In the genomic region with DNA sequence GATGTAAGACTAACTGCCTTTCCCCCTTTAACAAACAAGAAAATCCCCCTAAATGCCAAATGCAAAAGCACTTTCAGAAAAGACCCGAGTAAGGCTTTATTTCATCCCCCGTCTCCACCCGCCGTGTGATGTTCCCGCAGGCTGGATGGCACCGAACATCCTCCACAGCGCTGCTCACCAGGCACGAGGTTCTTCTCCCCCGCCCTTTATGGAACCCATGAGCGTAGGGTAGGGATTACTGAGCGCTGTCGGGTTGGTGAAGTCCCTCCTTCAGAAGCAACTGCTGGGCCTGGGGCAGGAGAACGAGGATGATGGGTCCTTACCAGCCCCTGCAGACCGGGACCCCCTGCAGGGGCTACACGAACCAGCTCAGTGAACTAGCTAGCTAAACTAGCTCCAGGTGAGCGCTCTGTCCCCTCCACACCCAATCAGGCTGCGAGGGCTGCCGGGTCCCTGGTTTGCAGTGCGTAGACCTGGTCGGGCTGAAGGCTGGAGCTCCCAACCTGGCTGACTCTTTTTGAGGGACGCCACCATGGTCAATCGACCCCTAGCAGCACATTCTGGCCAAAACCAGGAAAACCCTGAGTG, we compare ENCODE assay signal across 14 cellular contexts.
DNase-seq lines count a peak whose midpoint lies in the region; ATAC-seq and TF ChIP-seq lines count a peak whose summit lies in the region.
"Had no signal": no experiment of that assay in that cellular context is flagged by ENCODE, and none has a peak within 500 bp of the region (broad histone marks: within the 10 kb centered on the region; RNA-seq: fewer than 3 reads in every experiment).

No MANE protein-coding gene starts in this region.

- peaks cover 48% of the 10 kb centered on the region for H3K4me1 Mint-ChIP-seq in CD8-positive, alpha-beta T cell (ENCODE audit: low read depth)
- H3K4me1 Mint-ChIP-seq in T-helper 17 cell (peaks cover 63% of the 10 kb centered on the region), progenitor cell of endocrine pancreas (ENCODE audit: low read depth) (peaks cover 22% of the 10 kb centered on the region)
- peaks cover 92% of the 10 kb centered on the region for H3K4me1 Mint-ChIP-seq in activated CD4-positive, alpha-beta memory T cell treated with anti-CD3 and anti-CD28 coated beads, Interleukin-2, amount 10 ng/mL, durations not matched to agents 7 days and 5 days

- H3K27me3 Mint-ChIP-seq in CD8-positive, alpha-beta T cell (ENCODE audit: low read depth): no peaks in the 10 kb centered on the region
- H3K27me3 Mint-ChIP-seq in T-helper 17 cell (no peaks in the 10 kb centered on the region), progenitor cell of endocrine pancreas (peaks cover 13% of the 10 kb centered on the region)
- H3K27me3 Mint-ChIP-seq in activated CD4-positive, alpha-beta memory T cell treated with anti-CD3 and anti-CD28 coated beads, Interleukin-2, amount 10 ng/mL, durations not matched to agents 7 days and 5 days: no peaks in the 10 kb centered on the region
- H3K27me3 Mint-ChIP-seq: activated CD4-positive, alpha-beta memory T cell treated with anti-CD3 and anti-CD28 coated beads for 36 hours had no signal

- POLR2A ChIA-PET in CD8-positive, alpha-beta T cell (lab: Charles Lee): interaction anchor here (0.9 to 5.7 kb wide), 5 partner anchors 14 to 33 kb away, joined by 3 to 35 read pairs (median 3); no protein-coding TSS in a partner anchor
- POLR2A ChIA-PET in activated CD4-positive, alpha-beta memory T cell treated with anti-CD3 and anti-CD28 coated beads, Interleukin-2, amount 10 ng/mL, durations not matched to agents 7 days and 5 days (lab: Charles Lee): interaction anchor here (8.5 kb wide), 1 partner anchor 19 kb away, joined by 113 read pairs; no protein-coding TSS in a partner anchor

- ATAC-seq in CD8-positive, alpha-beta T cell: no peak
- ATAC-seq in T-helper 17 cell (no peak), foreskin keratinocyte (no peak), psoas muscle (no peak), HG03442 (IDR thresholded peaks at IDR 0.05; ENCODE audit: unreplicated experiment) (no peak)
- ATAC-seq: lower lobe of right lung had no signal

- no peak overlapping the region for H3K4me3 ChIP-seq in CD8-positive, alpha-beta T cell (ENCODE audit: low read depth, low read length)
- no peak overlapping the region for H3K4me3 ChIP-seq in psoas muscle
- H3K4me3 ChIP-seq: esophagus muscularis mucosa, lower lobe of right lung had no signal

- H3K27ac Mint-ChIP-seq in CD8-positive, alpha-beta T cell: no peak overlapping the region
- H3K27ac Mint-ChIP-seq in T-helper 17 cell (no peak overlapping the region), progenitor cell of endocrine pancreas (no peak overlapping the region)
- H3K27ac Mint-ChIP-seq in activated CD4-positive, alpha-beta memory T cell treated with anti-CD3 and anti-CD28 coated beads, Interleukin-2, amount 10 ng/mL, durations not matched to agents 7 days and 5 days: no peak overlapping the region
- H3K27ac Mint-ChIP-seq: activated CD4-positive, alpha-beta memory T cell treated with anti-CD3 and anti-CD28 coated beads for 36 hours had no signal

- intact Hi-C loops in CD8-positive, alpha-beta T cell (cut with DNase I, micrococcal nuclease): loop anchor here in 1 of 2 experiments (1.0 kb wide), 1 partner anchor 13 kb away; no protein-coding TSS in a partner anchor
- intact Hi-C loops in psoas muscle (cut with DNase I): no loop called here

- peaks cover 43% of the 10 kb centered on the region for H3K36me3 Mint-ChIP-seq in CD8-positive, alpha-beta T cell
- H3K36me3 Mint-ChIP-seq in T-helper 17 cell (ENCODE audit: low read depth) (peaks cover 2% of the 10 kb centered on the region), progenitor cell of endocrine pancreas (ENCODE audit: insufficient read depth) (no peaks in the 10 kb centered on the region)
- H3K36me3 Mint-ChIP-seq in activated CD4-positive, alpha-beta memory T cell treated with anti-CD3 and anti-CD28 coated beads, Interleukin-2, amount 10 ng/mL, durations not matched to agents 7 days and 5 days (ENCODE audit: low read depth): peaks cover 10% of the 10 kb centered on the region

- 61 to 89% (median 76%) methylated on average over 22 of the region's 22 CpGs for WGBS in psoas muscle, 3 donors

- peak in 1 of 7 experiments; percentile 36 for DNase-seq in CD8-positive, alpha-beta T cell
- DNase-seq in T-helper 17 cell: no peak
- DNase-seq in foreskin keratinocyte: no peak
- peak in 1 of 2 donors; percentile 55 for DNase-seq in psoas muscle
- DNase-seq in activated CD4-positive, alpha-beta memory T cell treated with anti-CD3 and anti-CD28 coated beads, Interleukin-2, amount 10 ng/mL, durations not matched to agents 7 days and 5 days: no peak
- DNase-seq in progenitor cell of endocrine pancreas (ENCODE audit: low spot score, unreplicated experiment): no peak
- no peak for DNase-seq in GM10266 (ENCODE audit: extremely low spot score)
- DNase-seq: activated CD4-positive, alpha-beta memory T cell treated with anti-CD3 and anti-CD28 coated beads for 36 hours; central memory CD4-positive, alpha-beta T cell; KBM-7; lower lobe of right lung; T1000 had no signal

- H3K9me3 ChIP-seq in CD8-positive, alpha-beta T cell (ENCODE audit: low read length): no peaks in the 10 kb centered on the region
- H3K9me3 ChIP-seq in T-helper 17 cell (ENCODE audit: control insufficient read depth, low read length, poor library complexity, severe bottlenecking) (no peaks in the 10 kb centered on the region), psoas muscle (no peaks in the 10 kb centered on the region)
- H3K9me3 ChIP-seq: esophagus muscularis mucosa, lower lobe of right lung had no signal

- no peak for TF ChIP-seq CTCF in CD8-positive, alpha-beta T cell (IDR thresholded peaks at IDR 0.05)
- no peak for TF ChIP-seq CTCF in foreskin keratinocyte (conservative IDR thresholded peaks at IDR 0.05)
- no peak for TF ChIP-seq CTCF in psoas muscle (IDR thresholded peaks at IDR 0.05)
- no peak for TF ChIP-seq CTCF in progenitor cell of endocrine pancreas (IDR thresholded peaks at IDR 0.05; ENCODE audit: unreplicated experiment)
- no peak for TF ChIP-seq CTCF in GM10266 (IDR thresholded peaks at IDR 0.05; ENCODE audit: control insufficient read depth, insufficient read depth, low read depth, missing control alignments)

- no peaks in the 10 kb centered on the region for H3K27me3 ChIP-seq in CD8-positive, alpha-beta T cell (ENCODE audit: insufficient read depth, low read length)
- no peaks in the 10 kb centered on the region for H3K27me3 ChIP-seq in foreskin keratinocyte
- no peaks in the 10 kb centered on the region for H3K27me3 ChIP-seq in psoas muscle (ENCODE audit: insufficient read depth in 3 of 3, low read length in 2 of 3)
- H3K27me3 ChIP-seq: esophagus muscularis mucosa had no signal

- peak overlapping the region; percentile 15 for H3K4me3 Mint-ChIP-seq in CD8-positive, alpha-beta T cell
- H3K4me3 Mint-ChIP-seq in T-helper 17 cell: peak overlapping the region; percentile 79
- H3K4me3 Mint-ChIP-seq in activated CD4-positive, alpha-beta memory T cell treated with anti-CD3 and anti-CD28 coated beads, Interleukin-2, amount 10 ng/mL, durations not matched to agents 7 days and 5 days: no peak overlapping the region
- no peak overlapping the region for H3K4me3 Mint-ChIP-seq in progenitor cell of endocrine pancreas (ENCODE audit: low read depth)
- H3K4me3 Mint-ChIP-seq: activated CD4-positive, alpha-beta memory T cell treated with anti-CD3 and anti-CD28 coated beads for 36 hours had no signal

- CTCF ChIA-PET in CD8-positive, alpha-beta T cell (lab: Charles Lee): interaction anchor here (1.1 to 1.9 kb wide), 8 partner anchors 9 to 32 kb away, joined by 3 to 10 read pairs (median 4); no protein-coding TSS in a partner anchor
- CTCF ChIA-PET in activated CD4-positive, alpha-beta memory T cell treated with anti-CD3 and anti-CD28 coated beads, Interleukin-2, amount 10 ng/mL, durations not matched to agents 7 days and 5 days (lab: Charles Lee): no interaction called here

- no peaks in the 10 kb centered on the region for H3K36me3 ChIP-seq in CD8-positive, alpha-beta T cell (ENCODE audit: insufficient read depth, low read length)
- H3K36me3 ChIP-seq in psoas muscle (ENCODE audit: insufficient read depth in 1 of 2, low read depth in 1 of 2): no peaks in the 10 kb centered on the region
- H3K36me3 ChIP-seq: esophagus muscularis mucosa, lower lobe of right lung had no signal

- no peaks in the 10 kb centered on the region for H3K9me3 Mint-ChIP-seq in CD8-positive, alpha-beta T cell
- H3K9me3 Mint-ChIP-seq in activated CD4-positive, alpha-beta memory T cell treated with anti-CD3 and anti-CD28 coated beads, Interleukin-2, amount 10 ng/mL, durations not matched to agents 7 days and 5 days: no peaks in the 10 kb centered on the region
- H3K9me3 Mint-ChIP-seq in progenitor cell of endocrine pancreas (ENCODE audit: low read depth): no peaks in the 10 kb centered on the region
- H3K9me3 Mint-ChIP-seq: activated CD4-positive, alpha-beta memory T cell treated with anti-CD3 and anti-CD28 coated beads for 36 hours had no signal

- H3K27ac ChIP-seq in CD8-positive, alpha-beta T cell (ENCODE audit: low read depth, low read length): no peak overlapping the region
- H3K27ac ChIP-seq in foreskin keratinocyte (peak overlapping the region; percentile 93), psoas muscle (peak overlapping the region; percentile 77)
- H3K27ac ChIP-seq: esophagus muscularis mucosa had no signal

- H3K4me1 ChIP-seq in CD8-positive, alpha-beta T cell (ENCODE audit: insufficient read depth, low read length): no peaks in the 10 kb centered on the region
- H3K4me1 ChIP-seq in foreskin keratinocyte: peaks cover 31% of the 10 kb centered on the region
- peaks cover 89% of the 10 kb centered on the region for H3K4me1 ChIP-seq in psoas muscle
- H3K4me1 ChIP-seq: esophagus muscularis mucosa had no signal

Comparison
In these comparisons a context has a peak if more than half of its experiments do, and no peak if none do; other contexts are left out.
1. H3K4me3 Mint-ChIP-seq: peak in CD8-positive, alpha-beta T cell (single experiment) and T-helper 17 cell (single experiment); none in activated CD4-positive, alpha-beta memory T cell treated with anti-CD3 and anti-CD28 coated beads, Interleukin-2, amount 10 ng/mL, durations not matched to agents 7 days and 5 days (single experiment) and progenitor cell of endocrine pancreas (single experiment).